ENCODE assay signal across 1 cellular context in genomic region chr16:87498324-87499188, GRCh38.
A peak's percentile ranks its signal among the peaks of the same experiment; 100 is the strongest.
TF ChIP-seq lines count a peak whose summit lies in the region.

No MANE protein-coding gene starts in this region.

TF ChIP-seq in HepG2, 621 proteins besides CTCF, POLR2A, EP300 and RAD21 (continued from another document and continues in another):
- TF ChIP-seq PATZ1 (CRISPR knock-in tag; IDR thresholded peaks at IDR 0.05) (peak; percentile 39; the same call in 1 of the 2 replicates), SUZ12 (IDR thresholded peaks at IDR 0.05; ENCODE audit: low read depth, low read length) (no peak), ZNF460 (CRISPR knock-in tag; IDR thresholded peaks at IDR 0.05; ENCODE audit: borderline replicate concordance) (no peak), NCOA1 (CRISPR knock-in tag; IDR thresholded peaks at IDR 0.05) (no peak), ZUFSP (CRISPR knock-in tag; IDR thresholded peaks at IDR 0.05; ENCODE audit: borderline replicate concordance) (no peak), ZNF562 (CRISPR knock-in tag; IDR thresholded peaks at IDR 0.05; ENCODE audit: borderline replicate concordance) (no peak), KDM5B (CRISPR knock-in tag; IDR thresholded peaks at IDR 0.05; ENCODE audit: borderline replicate concordance) (no peak), RELA (CRISPR knock-in tag; IDR thresholded peaks at IDR 0.05) (no peak), EZH2 (conservative IDR thresholded peaks at IDR 0.05; ENCODE audit: low read depth, low read length) (no peak), TCF7L2 (IDR thresholded peaks at IDR 0.05; ENCODE audit: low read depth, low read length) (no peak), AGO1 (IDR thresholded peaks at IDR 0.05; ENCODE audit: low read depth, low read length, poor library complexity, severe bottlenecking) (no peak), ZBTB1 (CRISPR knock-in tag; IDR thresholded peaks at IDR 0.05; ENCODE audit: borderline replicate concordance) (no peak), TRIM22 (IDR thresholded peaks at IDR 0.05) (no peak), ZBTB44 (CRISPR knock-in tag; IDR thresholded peaks at IDR 0.05) (no peak), SKIL (CRISPR knock-in tag; IDR thresholded peaks at IDR 0.05; ENCODE audit: borderline replicate concordance) (no peak), CREM (IDR thresholded peaks at IDR 0.05) (no peak), CREM (CRISPR knock-in tag; IDR thresholded peaks at IDR 0.05) (no peak), FOXA3 (CRISPR knock-in tag; IDR thresholded peaks at IDR 0.05) (peak; percentile 80), TAF15 (IDR thresholded peaks at IDR 0.05; ENCODE audit: low read depth, low read length, poor library complexity, severe bottlenecking) (no peak), U2AF2 (IDR thresholded peaks at IDR 0.05; ENCODE audit: low read depth, low read length) (no peak), ISL2 (CRISPR knock-in tag; IDR thresholded peaks at IDR 0.05) (no peak), TFAP4 (IDR thresholded peaks at IDR 0.05; ENCODE audit: borderline replicate concordance, low read depth) (peak; percentile 79), SMC3 (IDR thresholded peaks at IDR 0.05; ENCODE audit: low read length) (no peak), ZNF841 (CRISPR knock-in tag; IDR thresholded peaks at IDR 0.05; ENCODE audit: borderline replicate concordance) (no peak), ZFX (CRISPR knock-in tag; IDR thresholded peaks at IDR 0.05; ENCODE audit: low read depth) (no peak), ZNF432 (CRISPR knock-in tag; IDR thresholded peaks at IDR 0.05; ENCODE audit: borderline replicate concordance) (no peak), ATF5 (CRISPR knock-in tag; IDR thresholded peaks at IDR 0.05; ENCODE audit: low read depth) (no peak), ZFP36 (IDR thresholded peaks at IDR 0.05; ENCODE audit: borderline replicate concordance, low read depth, low read length, partially characterized antibody) (no peak), MED8 (CRISPR knock-in tag; IDR thresholded peaks at IDR 0.05; ENCODE audit: insufficient replicate concordance) (no peak), ZNF619 (CRISPR knock-in tag; IDR thresholded peaks at IDR 0.05) (no peak), SOX6 (IDR thresholded peaks at IDR 0.05) (no peak), SOX6 (CRISPR knock-in tag; IDR thresholded peaks at IDR 0.05) (peak; percentile 33; the same call in 1 of the 2 replicates), TIGD3 (CRISPR knock-in tag; IDR thresholded peaks at IDR 0.05; ENCODE audit: borderline replicate concordance) (no peak), ZNF768 (CRISPR knock-in tag; IDR thresholded peaks at IDR 0.05) (no peak), CHCHD3 (CRISPR knock-in tag; IDR thresholded peaks at IDR 0.05) (no peak), ZNF556 (CRISPR knock-in tag; IDR thresholded peaks at IDR 0.05; ENCODE audit: borderline replicate concordance) (no peak), ATAD3A (CRISPR knock-in tag; IDR thresholded peaks at IDR 0.05) (no peak), ZNF513 (CRISPR knock-in tag; conservative IDR thresholded peaks at IDR 0.05) (no peak), ATF3 (CRISPR knock-in tag; IDR thresholded peaks at IDR 0.05) (no peak), CREB3 (CRISPR knock-in tag; IDR thresholded peaks at IDR 0.05) (no peak), MTA3 (CRISPR knock-in tag; IDR thresholded peaks at IDR 0.05) (no peak), HMGA1 (CRISPR knock-in tag; conservative IDR thresholded peaks at IDR 0.05) (no peak), ZNF558 (CRISPR knock-in tag; IDR thresholded peaks at IDR 0.05; ENCODE audit: borderline replicate concordance) (no peak), KAT8 (CRISPR knock-in tag; IDR thresholded peaks at IDR 0.05) (peak; percentile 21; the same call in 1 of the 2 replicates), TOE1 (CRISPR knock-in tag; IDR thresholded peaks at IDR 0.05) (no peak), PRDM10 (CRISPR knock-in tag; IDR thresholded peaks at IDR 0.05; ENCODE audit: low read depth) (no peak), ATF7 (IDR thresholded peaks at IDR 0.05) (peak; percentile 83), ATF7 (CRISPR knock-in tag; IDR thresholded peaks at IDR 0.05) (no peak), ZNF879 (CRISPR knock-in tag; IDR thresholded peaks at IDR 0.05) (no peak), TGIF2 (CRISPR knock-in tag; IDR thresholded peaks at IDR 0.05) (no peak), ZNF674 (CRISPR knock-in tag; IDR thresholded peaks at IDR 0.05; ENCODE audit: low read depth) (no peak)
